In the genomic region with DNA sequence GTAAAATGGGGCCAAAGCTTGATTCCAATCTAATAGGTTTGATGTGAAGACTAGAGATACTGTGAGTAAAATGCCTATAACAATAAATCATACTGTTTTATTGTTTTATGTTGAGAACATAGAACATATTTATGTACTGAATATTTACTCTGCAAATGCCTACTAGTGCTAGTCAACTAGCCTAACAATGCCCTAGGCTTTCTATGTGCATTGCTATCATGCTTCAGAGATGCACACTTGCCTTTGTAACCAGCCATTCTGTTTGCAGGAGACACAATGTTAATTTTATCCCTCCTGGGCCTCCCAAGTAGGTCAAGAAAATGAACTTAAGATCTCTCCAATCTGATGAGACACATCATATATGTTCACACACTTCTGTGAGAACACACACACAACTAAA, we compare ENCODE assay signal across 26 cellular contexts.
"Had no signal": no experiment of that assay in that cellular context is flagged by ENCODE, and none has a peak within 500 bp of the region (broad histone marks: within the 10 kb centered on the region; RNA-seq: fewer than 3 reads in every experiment).

No MANE protein-coding gene starts in this region.

- DNase-seq: naive thymus-derived CD8-positive, alpha-beta T cell; nephron progenitor cell; nucleus accumbens; pancreas; right cardiac atrium; right lobe of liver; sigmoid colon; spleen; stimulated activated CD4-positive, alpha-beta T cell treated with anti-CD3 and anti-CD28 coated beads, Interleukin-12 subunit alpha, Interleukin-12 subunit beta, amount 100 ng/mL, for 4 hours; stimulated activated CD4-positive, alpha-beta T cell treated with anti-CD3 and anti-CD28 coated beads, Interleukin-1b, Interleukin-23, amount 100 ng/mL, for 48 hours; stimulated activated CD4-positive, alpha-beta T cell treated with anti-CD3 and anti-CD28 coated beads, Interleukin-4, amount 100 ng/mL, for 1 hour; stimulated activated CD4-positive, alpha-beta T cell treated with anti-CD3 and anti-CD28 coated beads, Interleukin-4, amount 100 ng/mL, for 4 hours; stimulated activated CD8-positive, alpha-beta memory T cell treated with anti-CD3 and anti-CD28 coated beads, Interleukin-4, amount 100 ng/mL, for 48 hours; stimulated activated naive CD4-positive, alpha-beta T cell; stomach; thyroid gland; upper lobe of left lung had no signal

- H3K27ac ChIP-seq: neutrophil, pancreas, prostate gland, right lobe of liver, sigmoid colon, skin epidermis, spleen, stomach, thoracic aorta, thyroid gland, tibial nerve, upper lobe of left lung, vagina had no signal

- H3K4me2 ChIP-seq: smooth muscle cell had no signal

- H3K36me3 ChIP-seq: neutrophil, pancreas, prostate gland, right lobe of liver, sigmoid colon, spleen, stomach, thoracic aorta, thyroid gland, tibial nerve, upper lobe of left lung, vagina had no signal

- H3K4me3 ChIP-seq: pancreas, prostate gland, right lobe of liver, sigmoid colon, skin epidermis, smooth muscle cell, spleen, stomach, thoracic aorta, thyroid gland, tibial nerve, upper lobe of left lung, vagina had no signal

- H3K27me3 ChIP-seq: neutrophil, pancreas, right lobe of liver, sigmoid colon, spleen, stomach, thyroid gland, tibial nerve, upper lobe of left lung, vagina had no signal

- H3K9me3 ChIP-seq: neutrophil, pancreas, prostate gland, right lobe of liver, sigmoid colon, stomach, thoracic aorta, thyroid gland, tibial nerve, upper lobe of left lung, vagina had no signal

- H3K4me1 ChIP-seq: pancreas, prostate gland, right lobe of liver, sigmoid colon, spleen, stomach, thyroid gland, tibial nerve, upper lobe of left lung, vagina had no signal

- ATAC-seq: naive thymus-derived CD8-positive, alpha-beta T cell; natural killer cell treated with Interleukin-12 subunit alpha and Interleukin-12 subunit beta and Interleukin-15 and Interleukin-18, amount 100 ng/mL, for 72 hours; pancreas; right cardiac atrium; right lobe of liver; stimulated activated memory B cell treated with anti-CD40 and anti-IgM and Interleukin-4, amounts not matched to agents 10 μg/mL and 1 μg/mL and 100 μg/mL, for 72 hours had no signal
